In genomic region chr17:45265823-45266222, GRCh38 we compare ENCODE assay signal across 13 cellular contexts. TPM values are rescaled to one million over a fixed set of nuclear protein-coding genes. Genes with fewer than 3 reads are reported as not detected.
A peak's percentile ranks its signal among the peaks of the same experiment; 100 is the strongest.
DNase-seq lines count a peak whose midpoint lies in the region; ATAC-seq, FAIRE-seq and TF ChIP-seq lines count a peak whose summit lies in the region.
"Had no signal": no experiment of that assay in that cellular context is flagged by ENCODE, and none has a peak within 500 bp of the region (broad histone marks: within the 10 kb centered on the region; RNA-seq: fewer than 3 reads in every experiment).

No MANE protein-coding gene starts in this region.

- peak overlapping the region; percentile 40 for H3K4me2 ChIP-seq in astrocyte (ENCODE audit: low read length)
- no peak overlapping the region for H3K4me2 ChIP-seq in HepG2 (ENCODE audit: low read depth, low read length)

- H3K9ac ChIP-seq in astrocyte (ENCODE audit: low read length) (no peak overlapping the region), HepG2 (ENCODE audit: insufficient read depth, low read depth, low read length) (no peak overlapping the region), kidney (ENCODE audit: low read length in 2 of 2) (no peak overlapping the region)

- no peak for TF ChIP-seq RAD21 in HepG2 (CRISPR knock-in tag; IDR thresholded peaks at IDR 0.05)

- H3K4me3 Mint-ChIP-seq in astrocyte (ENCODE audit: unreplicated experiment): no peak overlapping the region
- H3K4me3 Mint-ChIP-seq in activated CD4-positive, alpha-beta memory T cell treated with anti-CD3 and anti-CD28 coated beads for 36 hours: no peak overlapping the region

- H3K4me1 Mint-ChIP-seq in astrocyte (ENCODE audit: low read depth, unreplicated experiment): peaks cover 8% of the 10 kb centered on the region
- H3K4me1 Mint-ChIP-seq in activated CD4-positive, alpha-beta memory T cell treated with anti-CD3 and anti-CD28 coated beads for 36 hours (ENCODE audit: low read depth): peaks cover 29% of the 10 kb centered on the region

- H3K36me3 ChIP-seq in astrocyte (ENCODE audit: insufficient read depth, low read length) (peaks cover 45% of the 10 kb centered on the region), HepG2 (replicated peaks in 1 of 2; ENCODE audit: control insufficient read depth in 1 of 2, insufficient read depth in 2 of 2, low read length in 2 of 2) (peaks cover 29 to 53% of the 10 kb centered on the region in 2 experiments; a peak in 4 of 5 replicates), kidney (ENCODE audit: control insufficient read depth in 1 of 2, insufficient read depth in 2 of 2, low read length in 2 of 2) (peaks cover 41 to 56% of the 10 kb centered on the region in 2 donors)

- CTCF ChIA-PET in HepG2 (lab: Yijun Ruan, JAX; ENCODE audit: low intra/inter-chr PET ratio, low total read pairs): no interaction called here
- CTCF ChIA-PET in activated CD4-positive, alpha-beta memory T cell treated with anti-CD3 and anti-CD28 coated beads for 36 hours (lab: Charles Lee): interaction anchor here (1.1 to 3.7 kb wide), 7 partner anchors 12 to 130 kb away, joined by 3 to 20 read pairs (median 4); partner anchors contain the start of gene ACBD4

- BruUV-seq in HepG2 (replicated peaks; lab: Mats Ljungman, UMichigan): no TSS peak

- POLR2A ChIA-PET in HepG2 (lab: Yijun Ruan, JAX): interaction anchor here (1.4 kb wide), 1 partner anchor 117 kb away, joined by 3 read pairs; the partner anchor contains the start of gene HEXIM1
- POLR2A ChIA-PET in activated CD4-positive, alpha-beta memory T cell treated with anti-CD3 and anti-CD28 coated beads for 36 hours (lab: Charles Lee): interaction anchor here (0.5 kb wide), 1 partner anchor 37 kb away, joined by 3 read pairs; no protein-coding TSS in a partner anchor

- H3K27ac Mint-ChIP-seq in astrocyte (ENCODE audit: unreplicated experiment): no peak overlapping the region
- H3K27ac Mint-ChIP-seq in activated CD4-positive, alpha-beta memory T cell treated with anti-CD3 and anti-CD28 coated beads for 36 hours: no peak overlapping the region

- H3K27me3 ChIP-seq in astrocyte (ENCODE audit: insufficient read depth, low read length): no peaks in the 10 kb centered on the region
- H3K27me3 ChIP-seq in HepG2 (ENCODE audit: control insufficient read depth in 1 of 2, insufficient read depth in 2 of 2, low read length in 2 of 2): no peaks in the 10 kb centered on the region
- H3K27me3 ChIP-seq: tibial nerve had no signal

- H3K4me3 ChIP-seq in AG10803 (ENCODE audit: low read length) (no peak overlapping the region), astrocyte (ENCODE audit: insufficient read depth, low read depth, low read length) (no peak overlapping the region), HepG2 (replicated peaks in 1 of 3; ENCODE audit: insufficient read depth in 1 of 3, low read depth in 2 of 3, low read length in 3 of 3) (no peak overlapping the region), kidney (ENCODE audit: low read length in 2 of 2) (no peak overlapping the region)
- H3K4me3 ChIP-seq: HAP-1, tibial nerve had no signal

- no peaks in the 10 kb centered on the region for H3K9me3 ChIP-seq in astrocyte (ENCODE audit: insufficient read depth, low read depth, low read length)
- H3K9me3 ChIP-seq in HepG2 (ENCODE audit: low read length): no peaks in the 10 kb centered on the region
- H3K9me3 ChIP-seq in kidney (ENCODE audit: control insufficient read depth in 1 of 2, low read length in 2 of 2): no peaks in the 10 kb centered on the region
- H3K9me3 ChIP-seq: HAP-1, tibial nerve had no signal

- no peak for ATAC-seq in HepG2
- ATAC-seq in GM21528 (IDR thresholded peaks at IDR 0.05; ENCODE audit: low FRiP score, unreplicated experiment): no peak

- no peaks in the 10 kb centered on the region for H3K27me3 Mint-ChIP-seq in astrocyte (ENCODE audit: low read depth, unreplicated experiment)
- H3K27me3 Mint-ChIP-seq in activated CD4-positive, alpha-beta memory T cell treated with anti-CD3 and anti-CD28 coated beads for 36 hours: no peaks in the 10 kb centered on the region

- WGBS in HepG2 (ENCODE audit: low lambda C conversion rate): 62% methylated on average over 1 of the region's 1 CpG

- H3K27ac ChIP-seq in astrocyte (ENCODE audit: low read depth, low read length) (no peak overlapping the region), HepG2 (ENCODE audit: extremely low read length, insufficient read depth, low read length) (no peak overlapping the region), kidney (ENCODE audit: low read depth in 2 of 2, low read length in 2 of 2) (no peak overlapping the region)
- H3K27ac ChIP-seq: HL-60 had no signal

- FAIRE-seq in astrocyte (lab: Jason Lieb, UNC) (peak; percentile 95), HepG2 (lab: Jason Lieb, UNC) (no peak), kidney (lab: Jason Lieb, UNC) (no peak)

- DNase-seq in AG10803 (ENCODE audit: low read depth) (peak; percentile 90), HS-5 (ENCODE audit: low read depth) (peak; percentile 74), astrocyte (ENCODE audit: low read depth) (peak; percentile 77), HepG2 (ENCODE audit: low spot score) (no peak), kidney (no peak), NCI-H2171 (lab: John Stamatoyannopoulos, UW) (no peak)
- no peak for DNase-seq in activated CD4-positive, alpha-beta memory T cell treated with anti-CD3 and anti-CD28 coated beads for 36 hours
- DNase-seq: DMS 273 treated with DMSO at 0.1 percent for 48 hours, NCI-H1436 treated with DMSO at 0.1 percent for 48 hours had no signal

- in situ Hi-C loops in HepG2 (cut with HindIII; ENCODE audit: extremely low pct_ligation_motif_present, low pct_unique_long_range_greater_than_20kb): no loop called here

- intact Hi-C loops in HepG2 (cut with micrococcal nuclease; ENCODE audit: unreplicated experiment): no loop called here
- intact Hi-C loops in activated CD4-positive, alpha-beta memory T cell treated with anti-CD3 and anti-CD28 coated beads for 36 hours (cut with micrococcal nuclease): no loop called here
- intact Hi-C loops in kidney (cut with DNase I): no loop called here

- H4K20me1 ChIP-seq in astrocyte (ENCODE audit: insufficient read depth, low read length) (peaks cover 80% of the 10 kb centered on the region), HepG2 (ENCODE audit: insufficient read depth, low read length) (no peaks in the 10 kb centered on the region)

- no peaks in the 10 kb centered on the region for H3K9me3 Mint-ChIP-seq in astrocyte (ENCODE audit: unreplicated experiment)
- no peaks in the 10 kb centered on the region for H3K9me3 Mint-ChIP-seq in activated CD4-positive, alpha-beta memory T cell treated with anti-CD3 and anti-CD28 coated beads for 36 hours

- H3K4me1 ChIP-seq in astrocyte (ENCODE audit: insufficient read depth, low read length) (peaks cover 38% of the 10 kb centered on the region), HepG2 (ENCODE audit: insufficient read depth, low read length) (no peaks in the 10 kb centered on the region), kidney (ENCODE audit: control insufficient read depth in 1 of 2, insufficient read depth in 1 of 2, low read depth in 1 of 2, low read length in 2 of 2) (peaks cover 0 to 12% of the 10 kb centered on the region in 2 donors)
- H3K4me1 ChIP-seq: HAP-1 had no signal

- H2AFZ ChIP-seq in astrocyte (ENCODE audit: low read depth, low read length): no peak overlapping the region
- H2AFZ ChIP-seq in HepG2 (ENCODE audit: low read length): no peak overlapping the region

- peaks cover 27% of the 10 kb centered on the region for H3K36me3 Mint-ChIP-seq in astrocyte (ENCODE audit: low read depth, unreplicated experiment)
- peaks cover 60% of the 10 kb centered on the region for H3K36me3 Mint-ChIP-seq in activated CD4-positive, alpha-beta memory T cell treated with anti-CD3 and anti-CD28 coated beads for 36 hours

- TF ChIP-seq EP300 in HepG2 (IDR thresholded peaks at IDR 0.05; ENCODE audit: low read depth in 2 of 2, low read length in 2 of 2): no peak
- TF ChIP-seq EP300 in HepG2 (CRISPR knock-in tag; IDR thresholded peaks at IDR 0.05; ENCODE audit: borderline replicate concordance): no peak

- no peaks in the 10 kb centered on the region for H3K79me2 ChIP-seq in astrocyte (ENCODE audit: insufficient read depth, low read length)
- H3K79me2 ChIP-seq in HepG2 (ENCODE audit: insufficient read depth, low read length): no peaks in the 10 kb centered on the region

- TF ChIP-seq CTCF in AG10803 (conservative IDR thresholded peaks at IDR 0.05; ENCODE audit: low read length) (no peak), astrocyte (IDR thresholded peaks at IDR 0.05; ENCODE audit: insufficient read depth, low read depth, low read length) (no peak), HepG2 (CRISPR knock-in tag; IDR thresholded peaks at IDR 0.05) (no peak), kidney (IDR thresholded peaks at IDR 0.05; ENCODE audit: borderline replicate concordance, extremely low read depth, insufficient read depth) (no peak)

- no peak for TF ChIP-seq POLR2A in HepG2 (IDR thresholded peaks at IDR 0.05; ENCODE audit: insufficient read depth in 1 of 2, low read depth in 2 of 2, low read length in 2 of 2)

RNA-seq across cellular contexts. Expression of gene SPATA32, which starts 3.9 kb away (rescaled TPM):
- total RNA-seq in astrocyte: not detected in 2 replicates
- total RNA-seq in HepG2 (2016; rRNA removed; fragmentation: Illumina TruSeq; extraction: Trizol): not detected in 2 replicates
- not detected in 2 replicates for total RNA-seq in HepG2 (2016; cell fraction: cytosol; rRNA removed; fragmentation: Illumina TruSeq; extraction: Trizol; ENCODE audit: low read depth)
- total RNA-seq in HepG2 (2016; cell fraction: insoluble cytoplasmic fraction; rRNA removed; fragmentation: Illumina TruSeq; extraction: Trizol): not detected in 2 replicates
- not detected in 2 replicates for total RNA-seq in HepG2 (2016; cell fraction: membrane; rRNA removed; fragmentation: Illumina TruSeq; extraction: Trizol)
- not detected in 2 replicates for total RNA-seq in HepG2 (2016; cell fraction: nucleus; rRNA removed; fragmentation: Illumina TruSeq; extraction: Trizol)
- polyA plus RNA-seq in HepG2 (2011; rRNA removed): not detected in 2 replicates
- not detected in 2 replicates for polyA plus RNA-seq in HepG2 (2011; cell fraction: cytosol; rRNA removed)
- not detected in 2 replicates for polyA plus RNA-seq in HepG2 (2011; cell fraction: nucleus; rRNA removed)
- not detected in 2 replicates for polyA plus RNA-seq in HepG2 (2012)
- polyA plus RNA-seq in HepG2 (2016; cell fraction: cytosol; fragmentation: Illumina TruSeq; extraction: Trizol; ENCODE audit: low read depth): not detected in 2 replicates
- polyA plus RNA-seq in HepG2 (2016; cell fraction: insoluble cytoplasmic fraction; fragmentation: Illumina TruSeq; extraction: Trizol; ENCODE audit: low read depth): not detected in 2 replicates
- polyA plus RNA-seq in HepG2 (2016; cell fraction: membrane; fragmentation: Illumina TruSeq; extraction: Trizol; ENCODE audit: low read depth): not detected in 2 replicates
- not detected in 2 replicates for polyA plus RNA-seq in HepG2 (2016; cell fraction: nucleus; fragmentation: Illumina TruSeq; extraction: Trizol; ENCODE audit: insufficient read depth, low read depth)
- not detected in 2 replicates for polyA minus RNA-seq in HepG2 (2011; rRNA and poly(A)+ RNA removed; ENCODE audit: low replicate concordance)
- not detected in 2 replicates for polyA minus RNA-seq in HepG2 (2011; cell fraction: cytosol; rRNA and poly(A)+ RNA removed)
- not detected in 2 replicates for polyA minus RNA-seq in HepG2 (2011; cell fraction: nucleus; rRNA and poly(A)+ RNA removed)
- total RNA-seq in activated CD4-positive, alpha-beta memory T cell treated with anti-CD3 and anti-CD28 coated beads for 36 hours: under 1 TPM in 1 of 2 experiments, not detected in 1; 0.12 TPM
- total RNA-seq in kidney: not detected
- polyA plus RNA-seq in kidney (ENCODE audit: insufficient read depth, low read depth, low replicate concordance): not detected
- total RNA-seq: tibial nerve had no signal

RNA-seq across cellular contexts. Expression of gene FMNL1, which starts 44.1 kb away (rescaled TPM):
- 4.0 and 4.7 TPM in 2 replicates for total RNA-seq in astrocyte
- total RNA-seq in HepG2 (2016; rRNA removed; fragmentation: Illumina TruSeq; extraction: Trizol): 0.39 and 0.53 TPM in 2 replicates
- 0.61 TPM in 1 of 2 replicates, not detected in the other for total RNA-seq in HepG2 (2016; cell fraction: cytosol; rRNA removed; fragmentation: Illumina TruSeq; extraction: Trizol; ENCODE audit: low read depth)
- 0.12 and 0.41 TPM in 2 replicates for total RNA-seq in HepG2 (2016; cell fraction: insoluble cytoplasmic fraction; rRNA removed; fragmentation: Illumina TruSeq; extraction: Trizol)
- total RNA-seq in HepG2 (2016; cell fraction: membrane; rRNA removed; fragmentation: Illumina TruSeq; extraction: Trizol): 0.48 and 0.74 TPM in 2 replicates
- total RNA-seq in HepG2 (2016; cell fraction: nucleus; rRNA removed; fragmentation: Illumina TruSeq; extraction: Trizol): 0.56 and 0.63 TPM in 2 replicates
- 0.70 and 1.1 TPM in 2 replicates for polyA plus RNA-seq in HepG2 (2011; rRNA removed)
- 0.38 and 0.48 TPM in 2 replicates for polyA plus RNA-seq in HepG2 (2011; cell fraction: cytosol; rRNA removed)
- polyA plus RNA-seq in HepG2 (2011; cell fraction: nucleus; rRNA removed): 4.9 and 6.1 TPM in 2 replicates
- polyA plus RNA-seq in HepG2 (2012): 0.78 and 1.2 TPM in 2 replicates
- polyA plus RNA-seq in HepG2 (2016; cell fraction: cytosol; fragmentation: Illumina TruSeq; extraction: Trizol; ENCODE audit: low read depth): 0.27 TPM in 1 of 2 replicates, not detected in the other
- polyA plus RNA-seq in HepG2 (2016; cell fraction: insoluble cytoplasmic fraction; fragmentation: Illumina TruSeq; extraction: Trizol; ENCODE audit: low read depth): 0.37 and 0.69 TPM in 2 replicates
- polyA plus RNA-seq in HepG2 (2016; cell fraction: membrane; fragmentation: Illumina TruSeq; extraction: Trizol; ENCODE audit: low read depth): 0.31 and 0.37 TPM in 2 replicates
- 1.9 and 2.6 TPM in 2 replicates for polyA plus RNA-seq in HepG2 (2016; cell fraction: nucleus; fragmentation: Illumina TruSeq; extraction: Trizol; ENCODE audit: insufficient read depth, low read depth)
- polyA minus RNA-seq in HepG2 (2011; rRNA and poly(A)+ RNA removed; ENCODE audit: low replicate concordance): 0.68 and 17.4 TPM in 2 replicates
- 0.69 TPM in 1 of 2 replicates, not detected in the other for polyA minus RNA-seq in HepG2 (2011; cell fraction: cytosol; rRNA and poly(A)+ RNA removed)
- polyA minus RNA-seq in HepG2 (2011; cell fraction: nucleus; rRNA and poly(A)+ RNA removed): 0.77 and 1.4 TPM in 2 replicates
- 100 to 1,000 TPM; 314 to 331 TPM for total RNA-seq in activated CD4-positive, alpha-beta memory T cell treated with anti-CD3 and anti-CD28 coated beads for 36 hours
- 32.9 TPM for total RNA-seq in kidney
- polyA plus RNA-seq in kidney (ENCODE audit: insufficient read depth, low read depth, low replicate concordance): 2.3 TPM

RNA-seq across cellular contexts. Expression of gene MAP3K14, which starts 51.0 kb away (rescaled TPM):
- 10.8 and 11.0 TPM in 2 replicates for total RNA-seq in astrocyte
- 1.2 and 2.6 TPM in 2 replicates for total RNA-seq in HepG2 (2016; rRNA removed; fragmentation: Illumina TruSeq; extraction: Trizol)
- total RNA-seq in HepG2 (2016; cell fraction: cytosol; rRNA removed; fragmentation: Illumina TruSeq; extraction: Trizol; ENCODE audit: low read depth): 2.1 and 2.5 TPM in 2 replicates
- 1.1 and 2.6 TPM in 2 replicates for total RNA-seq in HepG2 (2016; cell fraction: insoluble cytoplasmic fraction; rRNA removed; fragmentation: Illumina TruSeq; extraction: Trizol)
- 2.1 and 2.4 TPM in 2 replicates for total RNA-seq in HepG2 (2016; cell fraction: membrane; rRNA removed; fragmentation: Illumina TruSeq; extraction: Trizol)
- 3.1 and 3.3 TPM in 2 replicates for total RNA-seq in HepG2 (2016; cell fraction: nucleus; rRNA removed; fragmentation: Illumina TruSeq; extraction: Trizol)
- polyA plus RNA-seq in HepG2 (2011; rRNA removed): 2.6 and 4.0 TPM in 2 replicates
- polyA plus RNA-seq in HepG2 (2011; cell fraction: cytosol; rRNA removed): 1.8 and 2.4 TPM in 2 replicates
- polyA plus RNA-seq in HepG2 (2011; cell fraction: nucleus; rRNA removed): 10.1 and 10.7 TPM in 2 replicates
- polyA plus RNA-seq in HepG2 (2012): 1.6 and 2.1 TPM in 2 replicates
- 1.6 and 2.0 TPM in 2 replicates for polyA plus RNA-seq in HepG2 (2016; cell fraction: cytosol; fragmentation: Illumina TruSeq; extraction: Trizol; ENCODE audit: low read depth)
- 1.3 and 1.9 TPM in 2 replicates for polyA plus RNA-seq in HepG2 (2016; cell fraction: insoluble cytoplasmic fraction; fragmentation: Illumina TruSeq; extraction: Trizol; ENCODE audit: low read depth)
- 1.6 and 2.3 TPM in 2 replicates for polyA plus RNA-seq in HepG2 (2016; cell fraction: membrane; fragmentation: Illumina TruSeq; extraction: Trizol; ENCODE audit: low read depth)
- polyA plus RNA-seq in HepG2 (2016; cell fraction: nucleus; fragmentation: Illumina TruSeq; extraction: Trizol; ENCODE audit: insufficient read depth, low read depth): 10.6 and 10.8 TPM in 2 replicates
- 2.2 and 7.2 TPM in 2 replicates for polyA minus RNA-seq in HepG2 (2011; rRNA and poly(A)+ RNA removed; ENCODE audit: low replicate concordance)
- polyA minus RNA-seq in HepG2 (2011; cell fraction: cytosol; rRNA and poly(A)+ RNA removed): 0.40 and 0.44 TPM in 2 replicates
- 3.2 and 3.7 TPM in 2 replicates for polyA minus RNA-seq in HepG2 (2011; cell fraction: nucleus; rRNA and poly(A)+ RNA removed)
- 10 to 100 TPM; 62.9 to 65.0 TPM for total RNA-seq in activated CD4-positive, alpha-beta memory T cell treated with anti-CD3 and anti-CD28 coated beads for 36 hours
- total RNA-seq in kidney: 24.5 TPM
- polyA plus RNA-seq in kidney (ENCODE audit: insufficient read depth, low read depth, low replicate concordance): 7.6 TPM

Comparison
In these comparisons a context has a peak if more than half of its experiments do, and no peak if none do; other contexts are left out.
1. DNase-seq: peak in AG10803 (single experiment), HS-5 (single experiment) and astrocyte (single experiment); none in HepG2 (single experiment), activated CD4-positive, alpha-beta memory T cell treated with anti-CD3 and anti-CD28 coated beads for 36 hours (single experiment), kidney (single experiment) and NCI-H2171 (single experiment).